Comparison of ENCODE assay signal across 8 cellular contexts in the genomic region with DNA sequence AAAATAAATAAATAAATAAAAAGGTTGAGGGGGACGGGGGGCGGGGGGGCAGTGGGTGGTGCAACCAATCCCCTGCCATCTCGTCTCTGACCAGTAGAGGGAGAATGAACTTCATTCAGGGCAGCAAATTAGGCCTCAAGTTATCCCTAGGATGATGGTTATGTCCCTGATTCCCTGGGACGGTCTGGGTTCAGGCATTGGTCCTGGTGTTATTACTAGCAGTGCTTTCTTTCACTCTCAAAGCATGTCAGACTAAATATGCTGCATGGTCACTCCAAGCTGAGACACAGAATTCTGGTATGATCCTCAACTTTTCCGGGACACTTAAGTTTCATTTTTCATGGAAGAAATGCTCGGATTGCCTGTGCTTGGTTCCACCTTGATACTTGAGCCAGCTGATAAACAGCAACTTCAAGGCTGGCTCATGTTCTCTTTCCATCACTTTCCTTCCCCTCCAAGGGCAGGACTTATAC. TPM values are rescaled to one million over a fixed set of nuclear protein-coding genes. Genes with fewer than 3 reads are reported as not detected.
DNase-seq lines count a peak whose midpoint lies in the region; ATAC-seq and TF ChIP-seq lines count a peak whose summit lies in the region.
"Had no signal": no experiment of that assay in that cellular context is flagged by ENCODE, and none has a peak within 500 bp of the region (broad histone marks: within the 10 kb centered on the region; RNA-seq: fewer than 3 reads in every experiment).

No MANE protein-coding gene starts in this region.

- peaks cover 39 to 58% (median 53%) of the 10 kb centered on the region in 7 donors for H3K4me1 Mint-ChIP-seq in naive thymus-derived CD4-positive, alpha-beta T cell

- no peak overlapping the region for H3K4me3 Mint-ChIP-seq in naive thymus-derived CD4-positive, alpha-beta T cell

- peak; percentile 50 for ATAC-seq in naive thymus-derived CD4-positive, alpha-beta T cell

- H3K27me3 ChIP-seq in naive thymus-derived CD4-positive, alpha-beta T cell (ENCODE audit: control insufficient read depth in 2 of 2, insufficient read depth in 2 of 2, low read length in 2 of 2): no peaks in the 10 kb centered on the region

- peaks cover 7 to 14% of the 10 kb centered on the region in 2 donors for H3K4me1 ChIP-seq in naive thymus-derived CD4-positive, alpha-beta T cell (ENCODE audit: control insufficient read depth in 2 of 2, insufficient read depth in 2 of 2, low read length in 2 of 2)

- CTCF ChIA-PET in naive thymus-derived CD4-positive, alpha-beta T cell (lab: Charles Lee): interaction anchor here (0.8 to 1.2 kb wide), 2 partner anchors 43 to 74 kb away, joined by 3 read pairs; no protein-coding TSS in a partner anchor

- peaks cover 0 to 18% (median 0%) of the 10 kb centered on the region in 5 donors for H3K36me3 Mint-ChIP-seq in naive thymus-derived CD4-positive, alpha-beta T cell

- peak; percentile 26 for DNase-seq in DMS153 treated with DMSO at 0.1 percent for 48 hours (lab: John Stamatoyannopoulos, UW; ENCODE audit: unreplicated experiment)
- DNase-seq in HuH-7.5 (ENCODE audit: low spot score): peak; percentile 52
- DNase-seq in SKM-1 treated with dmso at 0.1 percent for 144 hours (lab: John Stamatoyannopoulos, UW; ENCODE audit: unreplicated experiment): peak; percentile 6
- peak; percentile 49 to 68 for DNase-seq in erythroblast (lab: John Stamatoyannopoulos, UW)
- DNase-seq in naive thymus-derived CD4-positive, alpha-beta T cell: peak in 5 of 9 donors; percentile 11 to 27 (median 19)
- DNase-seq in OCI-M2 (lab: John Stamatoyannopoulos, UW; ENCODE audit: unreplicated experiment): no peak
- no peak for DNase-seq in activated CD8-positive, alpha-beta memory T cell treated with anti-CD3 and anti-CD28 coated beads, Interleukin-2, amount 50 U/mL, for 48 hours

- H3K27ac ChIP-seq in naive thymus-derived CD4-positive, alpha-beta T cell (ENCODE audit: low read depth, low read length): no peak overlapping the region
- H3K27ac ChIP-seq: skin epidermis had no signal

- no peak overlapping the region for H3K4me3 ChIP-seq in naive thymus-derived CD4-positive, alpha-beta T cell (ENCODE audit: low read length)
- H3K4me3 ChIP-seq: skin epidermis had no signal

- intact Hi-C loops in naive thymus-derived CD4-positive, alpha-beta T cell (cut with micrococcal nuclease): loop anchor here in 1 of 2 donors (5.0 kb wide), 1 partner anchor 61 kb away; a partner anchor contains a TSS

- no peak for TF ChIP-seq POLR2A in erythroblast (IDR thresholded peaks at IDR 0.05; ENCODE audit: low read length)

- POLR2A ChIA-PET in naive thymus-derived CD4-positive, alpha-beta T cell (lab: Charles Lee): interaction anchor here (1.3 kb wide), 1 partner anchor 59 kb away, joined by 3 read pairs; a partner anchor contains a TSS

- no peaks in the 10 kb centered on the region for H3K36me3 ChIP-seq in naive thymus-derived CD4-positive, alpha-beta T cell (ENCODE audit: control insufficient read depth in 2 of 3, insufficient read depth in 3 of 3, low read length in 3 of 3)

- H3K27ac Mint-ChIP-seq in naive thymus-derived CD4-positive, alpha-beta T cell: peak overlapping the region in 1 of 9 donors; percentile 42

- no peaks in the 10 kb centered on the region for H3K9me3 Mint-ChIP-seq in naive thymus-derived CD4-positive, alpha-beta T cell

- no peaks in the 10 kb centered on the region for H3K27me3 Mint-ChIP-seq in naive thymus-derived CD4-positive, alpha-beta T cell

- H3K9me3 ChIP-seq in naive thymus-derived CD4-positive, alpha-beta T cell (ENCODE audit: control insufficient read depth in 2 of 3, low read length in 3 of 3): no peaks in the 10 kb centered on the region

RNA-seq across cellular contexts. Expression of a gene that starts 59.4 kb away (rescaled TPM):
- total RNA-seq in naive thymus-derived CD4-positive, alpha-beta T cell: 10 to 100 TPM; 31.9 to 58.6 (median 38.5) TPM
- polyA plus RNA-seq in naive thymus-derived CD4-positive, alpha-beta T cell: 10 to 100 TPM; 60.9 to 91.6 TPM

Comparison
In these comparisons a context has a peak if more than half of its experiments do, and no peak if none do; other contexts are left out.
1. DNase-seq: peak in DMS153 treated with DMSO at 0.1 percent for 48 hours (single experiment), HuH-7.5 (single experiment), SKM-1 treated with dmso at 0.1 percent for 144 hours (single experiment), erythroblast (2 of 2) and naive thymus-derived CD4-positive, alpha-beta T cell (5 of 9); none in OCI-M2 (single experiment) and activated CD8-positive, alpha-beta memory T cell treated with anti-CD3 and anti-CD28 coated beads, Interleukin-2, amount 50 U/mL, for 48 hours (single experiment).